ENCODE assay signal across 18 cellular contexts in genomic region chr17:66273391-66273722, GRCh38. TPM values are rescaled to one million over a fixed set of nuclear protein-coding genes. Genes with fewer than 3 reads are reported as not detected.
"Had no signal": no experiment of that assay in that cellular context is flagged by ENCODE, and none has a peak within 500 bp of the region (broad histone marks: within the 10 kb centered on the region; RNA-seq: fewer than 3 reads in every experiment).

No MANE protein-coding gene starts in this region.

- H3K27me3 ChIP-seq: adrenal gland, esophagus squamous epithelium, foreskin keratinocyte, ovary, right lobe of liver, upper lobe of left lung had no signal

- DNase-seq: activated CD4-positive, alpha-beta T cell treated with anti-CD3 and anti-CD28 coated beads, Interleukin-2, amount 50 U/mL, for 48 hours; activated naive CD4-positive, alpha-beta T cell treated with anti-CD3 and anti-CD28 coated beads, Interleukin-2, amount 50 U/mL, for 16 hours; activated T-cell treated with anti-CD3 and anti-CD28 coated beads, Interleukin-2, amount 50 U/mL, for 1 hour; central memory CD4-positive, alpha-beta T cell; esophagus squamous epithelium; right lobe of liver; stimulated activated CD4-positive, alpha-beta T cell treated with anti-CD3 and anti-CD28 coated beads, Interleukin-1b, Interleukin-23, amount 100 ng/mL, for 48 hours; stimulated activated naive CD8-positive, alpha-beta T cell treated with anti-CD3 and anti-CD28 coated beads, Interleukin-15, amount 100 ng/mL, for 72 hours; upper lobe of left lung had no signal

- H3K4me3 ChIP-seq: adrenal gland, esophagus squamous epithelium, ovary, right lobe of liver, upper lobe of left lung had no signal

- H3K27ac ChIP-seq: esophagus squamous epithelium, foreskin keratinocyte, ovary, right lobe of liver, upper lobe of left lung, VCaP had no signal

- H3K4me1 ChIP-seq: right lobe of liver, upper lobe of left lung had no signal

- ATAC-seq: stimulated activated naive CD8-positive, alpha-beta T cell treated with anti-CD3 and anti-CD28 coated beads, Interleukin-15, amount 100 ng/mL, for 72 hours had no signal

- H3K9me3 ChIP-seq: adrenal gland, ovary, right lobe of liver, upper lobe of left lung had no signal

- H3K36me3 ChIP-seq: adrenal gland, esophagus squamous epithelium, ovary, right lobe of liver, upper lobe of left lung had no signal

RNA-seq across cellular contexts. Expression of gene APOH, which starts 44.1 kb away (rescaled TPM):
- total RNA-seq: activated T-helper 2 cell treated with anti-CD3 and anti-CD28 coated beads, Interferon-gamma antibody, Interleukin-2, Interleukin-4, amounts not matched to agents 10 μg/mL and 5 μg/mL and 100 μg/mL, durations not matched to agents 14 hours and 24 hours and 36 hours; esophagus squamous epithelium; foreskin keratinocyte; mesenteric fat pad; pulmonary artery endothelial cell; temporal lobe had no signal
- polyA plus RNA-seq: foreskin keratinocyte, neural cell had no signal
